ENCODE assay signal across 1 cellular context in the genomic region with DNA sequence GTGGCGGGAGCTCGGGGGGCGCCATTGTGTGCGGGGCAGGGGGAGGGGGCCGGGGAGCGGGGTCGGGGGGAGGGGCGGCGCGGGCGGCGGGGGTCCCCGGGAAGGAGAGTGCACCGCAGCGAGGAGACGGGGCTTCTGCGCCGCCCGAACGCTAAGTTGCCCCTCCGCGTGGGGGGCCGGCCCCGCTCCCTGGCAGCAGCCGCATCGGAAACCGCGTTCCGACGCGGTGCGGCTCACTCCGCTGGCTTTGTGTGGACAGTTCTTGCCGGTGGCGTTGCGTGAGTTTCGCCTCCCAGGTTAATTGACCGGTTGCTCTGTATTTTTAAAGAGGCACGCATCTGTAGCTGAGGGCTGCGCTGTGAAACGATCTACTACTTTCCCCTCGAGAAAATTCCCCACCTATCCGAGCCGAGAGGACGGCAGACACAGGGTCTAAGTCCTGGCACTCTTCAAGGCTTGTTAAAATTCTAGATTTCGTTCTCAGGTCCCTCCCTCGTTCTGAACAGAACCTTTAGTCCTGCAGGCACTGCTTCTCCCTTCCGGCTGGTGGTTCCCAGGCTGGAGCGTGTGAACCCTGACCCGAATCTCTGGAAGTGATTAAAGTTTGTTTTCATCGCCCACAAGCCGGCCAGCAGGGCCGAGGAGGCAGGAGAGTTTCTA.
A peak's percentile ranks its signal among the peaks of the same experiment; 100 is the strongest.
TF ChIP-seq lines count a peak whose summit lies in the region.

No MANE protein-coding gene starts in this region.

TF ChIP-seq in HEK293, 187 proteins besides CTCF, POLR2A, EP300 and RAD21 (continued from another document):
- TF ChIP-seq, protein P1, sequence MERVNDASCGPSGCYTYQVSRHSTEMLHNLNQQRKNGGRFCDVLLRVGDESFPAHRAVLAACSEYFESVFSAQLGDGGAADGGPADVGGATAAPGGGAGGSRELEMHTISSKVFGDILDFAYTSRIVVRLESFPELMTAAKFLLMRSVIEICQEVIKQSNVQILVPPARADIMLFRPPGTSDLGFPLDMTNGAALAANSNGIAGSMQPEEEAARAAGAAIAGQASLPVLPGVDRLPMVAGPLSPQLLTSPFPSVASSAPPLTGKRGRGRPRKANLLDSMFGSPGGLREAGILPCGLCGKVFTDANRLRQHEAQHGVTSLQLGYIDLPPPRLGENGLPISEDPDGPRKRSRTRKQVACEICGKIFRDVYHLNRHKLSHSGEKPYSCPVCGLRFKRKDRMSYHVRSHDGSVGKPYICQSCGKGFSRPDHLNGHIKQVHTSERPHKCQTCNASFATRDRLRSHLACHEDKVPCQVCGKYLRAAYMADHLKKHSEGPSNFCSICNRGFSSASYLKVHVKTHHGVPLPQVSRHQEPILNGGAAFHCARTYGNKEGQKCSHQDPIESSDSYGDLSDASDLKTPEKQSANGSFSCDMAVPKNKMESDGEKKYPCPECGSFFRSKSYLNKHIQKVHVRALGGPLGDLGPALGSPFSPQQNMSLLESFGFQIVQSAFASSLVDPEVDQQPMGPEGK (tag by site-specific recombination; IDR thresholded peaks at IDR 0.05) = no peak
- TF ChIP-seq ZSCAN5A (tag by site-specific recombination; IDR thresholded peaks at IDR 0.05) (no peak), ZNF416 (tag by site-specific recombination; IDR thresholded peaks at IDR 0.05) (no peak), ZBTB26 (tag by site-specific recombination; optimal IDR thresholded peaks at IDR 0.05) (peak; percentile 38), ZBTB17 (tag by site-specific recombination; IDR thresholded peaks at IDR 0.05) (peak; percentile 58; the same call in 1 of the 2 replicates), ZNF664 (tag by site-specific recombination; IDR thresholded peaks at IDR 0.05) (peak; percentile 98), ZNF175 (tag by site-specific recombination; IDR thresholded peaks at IDR 0.05) (no peak), ZBTB20 (tag by site-specific recombination; IDR thresholded peaks at IDR 0.05) (peak; percentile 21; the same call in 1 of the 2 replicates), ZNF335 (tag by site-specific recombination; conservative IDR thresholded peaks at IDR 0.05) (peak; percentile 82), ZNF571 (tag by site-specific recombination; IDR thresholded peaks at IDR 0.05) (no peak), FEZF1 (tag by site-specific recombination; IDR thresholded peaks at IDR 0.05) (peak; percentile 26; the same call in 1 of the 2 replicates)
